In genomic region chr22:37731804-37732471, GRCh38 we compare ENCODE assay signal across 1 cellular context.
A peak's percentile ranks its signal among the peaks of the same experiment; 100 is the strongest.
TF ChIP-seq lines count a peak whose summit lies in the region.

No MANE protein-coding gene starts in this region.

TF ChIP-seq in HepG2, 621 proteins besides CTCF, POLR2A, EP300 and RAD21 (continued from another document and continues in another):
- TF ChIP-seq ZFP91 (CRISPR knock-in tag; IDR thresholded peaks at IDR 0.05; ENCODE audit: borderline replicate concordance) = peak; percentile 24; the same call in 1 of the 2 replicates
- no peak for TF ChIP-seq RBFOX2 (IDR thresholded peaks at IDR 0.05; ENCODE audit: low read depth, low read length)
- no peak for TF ChIP-seq ZNF776 (CRISPR knock-in tag; IDR thresholded peaks at IDR 0.05)
- peak; percentile 29; the same call in 1 of the 2 replicates for TF ChIP-seq GMEB1 (CRISPR knock-in tag; IDR thresholded peaks at IDR 0.05; ENCODE audit: borderline replicate concordance)
- TF ChIP-seq TARDBP (CRISPR knock-in tag; IDR thresholded peaks at IDR 0.05) = no peak
- no peak for TF ChIP-seq DBP (CRISPR knock-in tag; IDR thresholded peaks at IDR 0.05; ENCODE audit: not compliant biosample characterization)
- peak; percentile 37; the same call in 1 of the 2 replicates for TF ChIP-seq ZMYM2 (CRISPR knock-in tag; IDR thresholded peaks at IDR 0.05)
- TF ChIP-seq NBN (conservative IDR thresholded peaks at IDR 0.05) = no peak
- TF ChIP-seq EEA1 (CRISPR knock-in tag; IDR thresholded peaks at IDR 0.05; ENCODE audit: borderline replicate concordance) = no peak
- no peak; the same call in 1 of the 2 replicates for TF ChIP-seq ZNF552 (CRISPR knock-in tag; IDR thresholded peaks at IDR 0.05; ENCODE audit: borderline replicate concordance)
- peak; percentile 63; the same call in 1 of the 2 replicates for TF ChIP-seq ARID4A (CRISPR knock-in tag; IDR thresholded peaks at IDR 0.05; ENCODE audit: borderline replicate concordance)
- 0 out of 2 replicates have a peak, but pooled peaks have one; percentile 63 for TF ChIP-seq ZNF224 (CRISPR knock-in tag; IDR thresholded peaks at IDR 0.05)
- peak; percentile 30; the same call in 1 of the 2 replicates for TF ChIP-seq EHMT2 (IDR thresholded peaks at IDR 0.05; ENCODE audit: borderline replicate concordance, low read depth, low read length)
- no peak for TF ChIP-seq ZSCAN21 (CRISPR knock-in tag; IDR thresholded peaks at IDR 0.05; ENCODE audit: borderline replicate concordance)
- TF ChIP-seq AFF4 (CRISPR knock-in tag; IDR thresholded peaks at IDR 0.05) = no peak; the same call in 1 of the 2 replicates
- TF ChIP-seq STAT6 (CRISPR knock-in tag; IDR thresholded peaks at IDR 0.05; ENCODE audit: borderline replicate concordance) = peak; percentile 91; the same call in 1 of the 2 replicates
- TF ChIP-seq ZBTB1 (CRISPR knock-in tag; IDR thresholded peaks at IDR 0.05; ENCODE audit: borderline replicate concordance) = no peak
- no peak; the same call in 1 of the 2 replicates for TF ChIP-seq ZNF232 (CRISPR knock-in tag; IDR thresholded peaks at IDR 0.05; ENCODE audit: borderline replicate concordance)
- TF ChIP-seq ZNF33B (CRISPR knock-in tag; IDR thresholded peaks at IDR 0.05) = no peak
- TF ChIP-seq ZNF10 (CRISPR knock-in tag; IDR thresholded peaks at IDR 0.05; ENCODE audit: borderline replicate concordance, low read depth) = no peak
- TF ChIP-seq HIC2 (CRISPR knock-in tag; IDR thresholded peaks at IDR 0.05; ENCODE audit: low read depth) = no peak
- peak; percentile 81 for TF ChIP-seq PHF20 (CRISPR knock-in tag; IDR thresholded peaks at IDR 0.05)
- TF ChIP-seq ZXDC (CRISPR knock-in tag; IDR thresholded peaks at IDR 0.05) = no peak
- TF ChIP-seq ZNF737 (CRISPR knock-in tag; IDR thresholded peaks at IDR 0.05; ENCODE audit: borderline replicate concordance) = no peak; the same call in 1 of the 2 replicates
- peak; percentile 48 for TF ChIP-seq RARA (CRISPR knock-in tag; IDR thresholded peaks at IDR 0.05)
- TF ChIP-seq FIP1L1 (IDR thresholded peaks at IDR 0.05; ENCODE audit: borderline replicate concordance, insufficient read depth, low read depth, low read length) = no peak
- peak; percentile 59; the same call in 1 of the 2 replicates for TF ChIP-seq ZNF331 (CRISPR knock-in tag; IDR thresholded peaks at IDR 0.05)
- TF ChIP-seq ZMYM3 (CRISPR knock-in tag; IDR thresholded peaks at IDR 0.05) = peak; percentile 76; the same call in 1 of the 2 replicates
- TF ChIP-seq ZNF546 (CRISPR knock-in tag; conservative IDR thresholded peaks at IDR 0.05) = no peak
- TF ChIP-seq ZNF460 (CRISPR knock-in tag; IDR thresholded peaks at IDR 0.05; ENCODE audit: borderline replicate concordance) = peak; percentile 21; the same call in 1 of the 2 replicates
- TF ChIP-seq SP5 (CRISPR knock-in tag; IDR thresholded peaks at IDR 0.05; ENCODE audit: borderline replicate concordance, low read depth) = peak; percentile 13; the same call in 1 of the 2 replicates
- no peak for TF ChIP-seq THYN1 (CRISPR knock-in tag; IDR thresholded peaks at IDR 0.05; ENCODE audit: borderline replicate concordance, low read depth)
- no peak for TF ChIP-seq ZNF879 (CRISPR knock-in tag; IDR thresholded peaks at IDR 0.05)
- TF ChIP-seq ZNF382 (CRISPR knock-in tag; IDR thresholded peaks at IDR 0.05; ENCODE audit: borderline replicate concordance) = no peak
- no peak for TF ChIP-seq HES4 (CRISPR knock-in tag; IDR thresholded peaks at IDR 0.05; ENCODE audit: borderline replicate concordance)
- TF ChIP-seq ZBTB37 (CRISPR knock-in tag; IDR thresholded peaks at IDR 0.05) = peak; percentile 58; the same call in 1 of the 2 replicates
- TF ChIP-seq ELF3 (CRISPR knock-in tag; IDR thresholded peaks at IDR 0.05) = peak; percentile 100
- no peak for TF ChIP-seq ZFP36L2 (CRISPR knock-in tag; IDR thresholded peaks at IDR 0.05)
